ENCODE assay signal across 1 cellular context in genomic region chr16:72092832-72093447, GRCh38.
TF ChIP-seq lines count a peak whose summit lies in the region.

No MANE protein-coding gene starts in this region.

TF ChIP-seq in HEK293, 187 proteins besides CTCF, POLR2A, EP300 and RAD21 (continued from another document):
- TF ChIP-seq REST (tag by site-specific recombination; IDR thresholded peaks at IDR 0.05) (peak; percentile 76; the same call in 1 of the 2 replicates), ZBTB26 (tag by site-specific recombination; optimal IDR thresholded peaks at IDR 0.05) (peak; percentile 21), PBX3 (CRISPR knock-in tag; IDR thresholded peaks at IDR 0.05) (no peak), ZNF112 (tag by site-specific recombination; IDR thresholded peaks at IDR 0.05) (no peak), ZNF394 (tag by site-specific recombination; IDR thresholded peaks at IDR 0.05; ENCODE audit: borderline replicate concordance) (peak; percentile 67), ZNF24 (tag by site-specific recombination; IDR thresholded peaks at IDR 0.05) (0 out of 2 replicates have a peak, but pooled peaks have one; percentile 32), ZNF792 (tag by site-specific recombination; IDR thresholded peaks at IDR 0.05) (no peak), ZNF280D (tag by site-specific recombination; IDR thresholded peaks at IDR 0.05) (no peak), ZNF202 (tag by site-specific recombination; IDR thresholded peaks at IDR 0.05; ENCODE audit: borderline replicate concordance) (no peak), ZNF335 (tag by site-specific recombination; conservative IDR thresholded peaks at IDR 0.05) (peak; percentile 78), ZNF121 (tag by site-specific recombination; IDR thresholded peaks at IDR 0.05) (peak; percentile 64; the same call in 1 of the 2 replicates), ZNF518A (tag by site-specific recombination; conservative IDR thresholded peaks at IDR 0.05; ENCODE audit: low read depth) (no peak), ZNF416 (tag by site-specific recombination; IDR thresholded peaks at IDR 0.05) (no peak), ZNF670 (tag by site-specific recombination; IDR thresholded peaks at IDR 0.05; ENCODE audit: low read depth) (no peak), INSM2 (tag by site-specific recombination; IDR thresholded peaks at IDR 0.05) (no peak), ZNF157 (tag by site-specific recombination; IDR thresholded peaks at IDR 0.05) (no peak), SP2 (tag by site-specific recombination; IDR thresholded peaks at IDR 0.05) (peak; percentile 73), ZNF660 (tag by site-specific recombination; IDR thresholded peaks at IDR 0.05) (0 out of 2 replicates have a peak, but pooled peaks have one; percentile 12), SP3 (tag by site-specific recombination; IDR thresholded peaks at IDR 0.05) (peak; percentile 19), HOXD13 (CRISPR knock-in tag; IDR thresholded peaks at IDR 0.05; ENCODE audit: borderline replicate concordance) (no peak)
